ENCODE assay signal across 14 cellular contexts in genomic region chrX:45843518-45843917, GRCh38.
A peak's percentile ranks its signal among the peaks of the same experiment; 100 is the strongest.
DNase-seq lines count a peak whose midpoint lies in the region; ATAC-seq, FAIRE-seq and TF ChIP-seq lines count a peak whose summit lies in the region.
"Had no signal": no experiment of that assay in that cellular context is flagged by ENCODE, and none has a peak within 500 bp of the region (broad histone marks: within the 10 kb centered on the region; RNA-seq: fewer than 3 reads in every experiment).

No MANE protein-coding gene starts in this region.

- peaks cover 64% of the 10 kb centered on the region for H3K4me1 Mint-ChIP-seq in activated CD4-positive, alpha-beta memory T cell treated with anti-CD3 and anti-CD28 coated beads, Interleukin-2, amount 10 ng/mL, durations not matched to agents 7 days and 5 days

- DNase-seq in NCI-H1105 treated with DMSO at 0.1 percent for 48 hours (lab: John Stamatoyannopoulos, UW) (peak; percentile 9), NCI-H1105 (lab: John Stamatoyannopoulos, UW) (no peak), kidney (no peak), NCI-H146 treated with DMSO at 0.1 percent for 48 hours (lab: John Stamatoyannopoulos, UW; ENCODE audit: unreplicated experiment) (no peak), DMS153 treated with DMSO at 0.1 percent for 48 hours (lab: John Stamatoyannopoulos, UW; ENCODE audit: unreplicated experiment) (no peak)
- DNase-seq in activated CD4-positive, alpha-beta memory T cell treated with anti-CD3 and anti-CD28 coated beads, Interleukin-2, amount 10 ng/mL, durations not matched to agents 7 days and 5 days: no peak
- DNase-seq: H7; NCI-H2107; stimulated activated CD4-positive, alpha-beta T cell treated with anti-CD3 and anti-CD28 coated beads, Interleukin-2, amount 100 ng/mL, for 24 hours; thyroid gland had no signal

- POLR2A ChIA-PET in activated CD4-positive, alpha-beta memory T cell treated with anti-CD3 and anti-CD28 coated beads, Interleukin-2, amount 10 ng/mL, durations not matched to agents 7 days and 5 days (lab: Charles Lee): interaction anchor here (1.1 to 5.2 kb wide), 3 partner anchors 11 to 74 kb away, joined by 3 to 25 read pairs (median 4); no protein-coding TSS in a partner anchor

- H3K27ac Mint-ChIP-seq in activated CD4-positive, alpha-beta memory T cell treated with anti-CD3 and anti-CD28 coated beads, Interleukin-2, amount 10 ng/mL, durations not matched to agents 7 days and 5 days: peak overlapping the region; percentile 72

- H3K9me3 Mint-ChIP-seq in activated CD4-positive, alpha-beta memory T cell treated with anti-CD3 and anti-CD28 coated beads, Interleukin-2, amount 10 ng/mL, durations not matched to agents 7 days and 5 days: no peaks in the 10 kb centered on the region
- H3K9me3 Mint-ChIP-seq: T-helper 1 cell treated with Interleukin-12 subunit alpha and Interleukin-12 subunit beta and Interleukin-4 antibody, amounts not matched to agents 30 μg/mL and 1 μg/mL, for 36 hours had no signal

- H3K36me3 Mint-ChIP-seq in activated CD4-positive, alpha-beta memory T cell treated with anti-CD3 and anti-CD28 coated beads, Interleukin-2, amount 10 ng/mL, durations not matched to agents 7 days and 5 days (ENCODE audit: low read depth): peaks cover 53% of the 10 kb centered on the region

- no peaks in the 10 kb centered on the region for H3K4me1 ChIP-seq in kidney (ENCODE audit: control insufficient read depth in 1 of 2, insufficient read depth in 1 of 2, low read depth in 1 of 2, low read length in 2 of 2)
- H3K4me1 ChIP-seq: thyroid gland had no signal

- ATAC-seq in GM19351 (IDR thresholded peaks at IDR 0.05; ENCODE audit: unreplicated experiment) (peak; percentile 57), HG02852 (IDR thresholded peaks at IDR 0.05; ENCODE audit: unreplicated experiment) (no peak)

- no peak overlapping the region for H3K4me3 ChIP-seq in kidney (ENCODE audit: low read length in 2 of 2)
- H3K4me3 ChIP-seq: thyroid gland had no signal

- H3K27me3 Mint-ChIP-seq in activated CD4-positive, alpha-beta memory T cell treated with anti-CD3 and anti-CD28 coated beads, Interleukin-2, amount 10 ng/mL, durations not matched to agents 7 days and 5 days: no peaks in the 10 kb centered on the region

- no peak overlapping the region for H3K27ac ChIP-seq in kidney (ENCODE audit: low read depth in 2 of 2, low read length in 2 of 2)
- H3K27ac ChIP-seq: thyroid gland had no signal

- no peaks in the 10 kb centered on the region for H3K9me3 ChIP-seq in kidney (ENCODE audit: control insufficient read depth in 1 of 2, low read length in 2 of 2)
- H3K9me3 ChIP-seq: thyroid gland had no signal

- H3K36me3 ChIP-seq in kidney (ENCODE audit: control insufficient read depth in 1 of 2, insufficient read depth in 2 of 2, low read length in 2 of 2): no peaks in the 10 kb centered on the region
- H3K36me3 ChIP-seq: thyroid gland had no signal

- no peak overlapping the region for H3K4me3 Mint-ChIP-seq in activated CD4-positive, alpha-beta memory T cell treated with anti-CD3 and anti-CD28 coated beads, Interleukin-2, amount 10 ng/mL, durations not matched to agents 7 days and 5 days
- H3K4me3 Mint-ChIP-seq: T-helper 1 cell treated with Interleukin-12 subunit alpha and Interleukin-12 subunit beta and Interleukin-4 antibody, amounts not matched to agents 30 μg/mL and 1 μg/mL, for 36 hours had no signal

- peak; percentile 9 for TF ChIP-seq CTCF in kidney (IDR thresholded peaks at IDR 0.05; ENCODE audit: borderline replicate concordance, extremely low read depth, insufficient read depth)

- peak; percentile 55 for FAIRE-seq in kidney (lab: Jason Lieb, UNC)
- FAIRE-seq: GM12892 had no signal

- intact Hi-C loops in kidney (cut with DNase I): no loop called here

- CTCF ChIA-PET in activated CD4-positive, alpha-beta memory T cell treated with anti-CD3 and anti-CD28 coated beads, Interleukin-2, amount 10 ng/mL, durations not matched to agents 7 days and 5 days (lab: Charles Lee): interaction anchor here (0.9 to 1.7 kb wide), 3 partner anchors 13 to 37 kb away, joined by 3 to 5 read pairs (median 3); no protein-coding TSS in a partner anchor

- no peak overlapping the region for H3K9ac ChIP-seq in kidney (ENCODE audit: low read length in 2 of 2)
